9 cellular contexts compared by ENCODE assay signal in genomic region chr9:110128664-110129329, GRCh38.
A peak's percentile ranks its signal among the peaks of the same experiment; 100 is the strongest.
DNase-seq lines count a peak whose midpoint lies in the region; ATAC-seq and TF ChIP-seq lines count a peak whose summit lies in the region.
"Had no signal": no experiment of that assay in that cellular context is flagged by ENCODE, and none has a peak within 500 bp of the region (broad histone marks: within the 10 kb centered on the region; RNA-seq: fewer than 3 reads in every experiment).

No MANE protein-coding gene starts in this region.

- no peaks in the 10 kb centered on the region; the same call in 1 of the 2 replicates for H3K36me3 ChIP-seq in Caco-2 (ENCODE audit: control insufficient read depth, insufficient read depth, low read length)

- ATAC-seq in GM21447 (IDR thresholded peaks at IDR 0.05; ENCODE audit: unreplicated experiment) (peak; percentile 80), HG03565 (IDR thresholded peaks at IDR 0.05; ENCODE audit: unreplicated experiment) (peak; percentile 73), sciatic nerve (no peak)
- ATAC-seq in stimulated activated naive CD8-positive, alpha-beta T cell treated with anti-CD3 and anti-CD28 coated beads, Interleukin-15, amount 100 ng/mL, for 72 hours, result no peak

- intact Hi-C loops in Caco-2 (cut with micrococcal nuclease; ENCODE audit: unreplicated experiment), result no loop called here
- intact Hi-C loops in sciatic nerve (cut with DNase I), result no loop called here

- POLR2A ChIA-PET in Caco-2 (lab: Charles Lee), result interaction anchor here (1.1 to 4.2 kb wide), 5 partner anchors 9 to 226 kb away, joined by 4 to 81 read pairs (median 6); no protein-coding TSS in a partner anchor

- DNase-seq in Caco-2 (no peak), left kidney (ENCODE audit: low read depth, low spot score) (peak; percentile 43), sciatic nerve (ENCODE audit: low spot score) (no peak), HPDE6-E6E7 (ENCODE audit: extremely low spot score) (no peak)
- no peak for DNase-seq in stimulated activated naive CD4-positive, alpha-beta T cell (lab: John Stamatoyannopoulos, UW)
- DNase-seq in stimulated activated naive CD8-positive, alpha-beta T cell treated with anti-CD3 and anti-CD28 coated beads, Interleukin-15, amount 100 ng/mL, for 72 hours, result no peak
- DNase-seq: CD8-positive, alpha-beta memory T cell had no signal

- no peaks in the 10 kb centered on the region for H3K9me3 ChIP-seq in Caco-2

- H3K4me3 Mint-ChIP-seq in Caco-2 (ENCODE audit: unreplicated experiment), result peak overlapping the region; percentile 90
- no peak overlapping the region for H3K4me3 Mint-ChIP-seq in stimulated activated naive CD8-positive, alpha-beta T cell treated with anti-CD3 and anti-CD28 coated beads, Interleukin-15, amount 100 ng/mL, for 72 hours
- H3K4me3 Mint-ChIP-seq: CD8-positive, alpha-beta memory T cell had no signal

- CTCF ChIA-PET in Caco-2 (lab: Charles Lee), result no interaction called here

- H3K36me3 Mint-ChIP-seq in Caco-2 (ENCODE audit: insufficient read depth, unreplicated experiment), result peaks cover 90% of the 10 kb centered on the region
- H3K36me3 Mint-ChIP-seq: CD8-positive, alpha-beta memory T cell had no signal

- no peaks in the 10 kb centered on the region for H3K27me3 Mint-ChIP-seq in Caco-2 (ENCODE audit: insufficient read depth, unreplicated experiment)
- H3K27me3 Mint-ChIP-seq in stimulated activated naive CD8-positive, alpha-beta T cell treated with anti-CD3 and anti-CD28 coated beads, Interleukin-15, amount 100 ng/mL, for 72 hours, result peaks cover 7% of the 10 kb centered on the region

- H3K4me3 ChIP-seq in Caco-2 (ENCODE audit: low read depth, low read length), result peak overlapping the region; percentile 49

- peak overlapping the region; percentile 97 for H3K27ac Mint-ChIP-seq in Caco-2 (ENCODE audit: unreplicated experiment)
- no peak overlapping the region for H3K27ac Mint-ChIP-seq in stimulated activated naive CD8-positive, alpha-beta T cell treated with anti-CD3 and anti-CD28 coated beads, Interleukin-15, amount 100 ng/mL, for 72 hours
- H3K27ac Mint-ChIP-seq: CD8-positive, alpha-beta memory T cell had no signal

- H3K4me1 Mint-ChIP-seq in Caco-2 (ENCODE audit: low read depth, unreplicated experiment), result peaks cover 29% of the 10 kb centered on the region
- H3K4me1 Mint-ChIP-seq in stimulated activated naive CD8-positive, alpha-beta T cell treated with anti-CD3 and anti-CD28 coated beads, Interleukin-15, amount 100 ng/mL, for 72 hours, result peaks cover 24% of the 10 kb centered on the region

- H3K9me3 Mint-ChIP-seq in Caco-2 (ENCODE audit: unreplicated experiment), result no peaks in the 10 kb centered on the region
- no peaks in the 10 kb centered on the region for H3K9me3 Mint-ChIP-seq in stimulated activated naive CD8-positive, alpha-beta T cell treated with anti-CD3 and anti-CD28 coated beads, Interleukin-15, amount 100 ng/mL, for 72 hours
- H3K9me3 Mint-ChIP-seq: CD8-positive, alpha-beta memory T cell had no signal

- H3K27me3 ChIP-seq in Caco-2 (replicated peaks; ENCODE audit: control insufficient read depth, insufficient read depth, low read length), result no peaks in the 10 kb centered on the region

- TF ChIP-seq CTCF in Caco-2 (IDR thresholded peaks at IDR 0.05; ENCODE audit: insufficient read depth in 1 of 2, low read depth in 1 of 2, low read length in 1 of 2, severe bottlenecking in 1 of 2, unreplicated experiment in 1 of 2), result no peak

- peaks cover 56% of the 10 kb centered on the region for H3K4me1 ChIP-seq in Caco-2

- BruUV-seq in Caco-2 (replicated peaks; lab: Mats Ljungman, UMichigan), result no TSS peak

Comparison
In these comparisons a context has a peak if more than half of its experiments do, and no peak if none do; other contexts are left out.
1. ATAC-seq: peak in GM21447 (single experiment) and HG03565 (single experiment); none in stimulated activated naive CD8-positive, alpha-beta T cell treated with anti-CD3 and anti-CD28 coated beads, Interleukin-15, amount 100 ng/mL, for 72 hours (single experiment) and sciatic nerve (single experiment).